Comparison of ENCODE assay signal across 23 cellular contexts in the genomic region with DNA sequence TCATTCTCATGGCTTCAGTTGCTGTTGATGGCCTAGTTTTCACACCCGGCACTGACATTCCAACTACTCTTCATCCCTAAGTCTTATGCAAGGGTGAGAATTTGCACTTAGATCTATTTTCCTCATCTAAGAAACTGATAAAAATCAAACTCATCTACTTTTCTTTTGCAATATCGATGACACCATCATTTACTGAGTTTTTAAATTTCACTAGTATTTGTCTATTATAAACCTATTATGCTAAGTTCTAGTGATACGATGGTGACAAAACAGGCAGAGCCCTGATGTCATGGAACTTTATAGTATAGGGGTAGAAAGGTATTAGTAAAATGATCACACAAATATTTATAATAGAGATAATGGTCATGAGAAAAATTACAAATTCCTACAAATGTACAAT.
"Had no signal": no experiment of that assay in that cellular context is flagged by ENCODE, and none has a peak within 500 bp of the region (broad histone marks: within the 10 kb centered on the region; RNA-seq: fewer than 3 reads in every experiment).

No MANE protein-coding gene starts in this region.

- H3K27me3 ChIP-seq: breast epithelium, colonic mucosa, dorsolateral prefrontal cortex, esophagus muscularis mucosa, neutrophil, ovary, stomach, suprapubic skin, tibial nerve, uterus had no signal

- DNase-seq: activated CD4-positive, alpha-beta memory T cell treated with anti-CD3 and anti-CD28 coated beads for 36 hours; activated CD4-positive, alpha-beta T cell treated with anti-CD3 and anti-CD28 coated beads for 48 hours; activated naive CD4-positive, alpha-beta T cell; amniotic stem cell; colonic mucosa; dorsolateral prefrontal cortex; hippocampal formation; left ventricle myocardium inferior; natural killer cell; ovary; right cardiac atrium; stimulated activated CD4-positive, alpha-beta T cell treated with anti-CD3 and anti-CD28 coated beads, Interleukin-2, amount 100 ng/mL, for 24 hours; stomach; T1000; uterus had no signal

- H3K9me3 ChIP-seq: breast epithelium, colonic mucosa, esophagus muscularis mucosa, left ventricle myocardium inferior, neutrophil, ovary, stomach, suprapubic skin, tibial nerve, uterus had no signal

- FAIRE-seq: frontal cortex had no signal

- H3K36me3 ChIP-seq: breast epithelium, colonic mucosa, esophagus muscularis mucosa, left ventricle myocardium inferior, neutrophil, ovary, stomach, suprapubic skin, tibial nerve, uterus had no signal

- H3K4me3 ChIP-seq: breast epithelium, colonic mucosa, dorsolateral prefrontal cortex, esophagus muscularis mucosa, left ventricle myocardium inferior, ovary, skin epidermis, stomach, suprapubic skin, tibial nerve, uterus had no signal

- ATAC-seq: natural killer cell; right cardiac atrium; stimulated activated memory B cell treated with anti-CD40 and anti-IgM and Interleukin-4, amounts not matched to agents 10 μg/mL and 1 μg/mL and 100 μg/mL, for 72 hours had no signal

- H3K4me1 ChIP-seq: breast epithelium, colonic mucosa, left ventricle myocardium inferior had no signal

- H3K27ac ChIP-seq: breast epithelium, colonic mucosa, esophagus muscularis mucosa, left ventricle myocardium inferior, neutrophil, ovary, skin epidermis, stomach, suprapubic skin, tibial nerve, uterus had no signal
